1 cellular context compared by ENCODE assay signal in the genomic region with DNA sequence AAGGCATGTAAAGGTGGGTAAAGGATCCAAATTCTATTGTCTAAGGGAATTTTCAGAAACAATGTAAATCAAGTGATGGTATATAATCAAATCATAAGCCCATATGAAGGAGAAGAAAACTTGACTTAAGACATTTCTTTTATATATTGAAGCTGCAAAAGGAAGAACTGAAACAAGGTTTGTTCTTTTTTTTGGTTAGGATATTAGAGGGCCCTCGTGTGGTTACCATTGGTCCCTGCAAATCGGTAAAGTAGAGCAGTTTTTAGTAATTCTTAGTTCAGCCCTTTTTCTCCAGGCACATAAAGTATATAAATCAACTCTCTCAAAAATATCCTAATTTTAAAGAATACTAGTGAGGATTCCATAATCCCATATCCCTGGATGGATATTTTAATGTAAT.
A peak's percentile ranks its signal among the peaks of the same experiment; 100 is the strongest.
TF ChIP-seq lines count a peak whose summit lies in the region.

No MANE protein-coding gene starts in this region.

TF ChIP-seq in GM12878, 131 proteins besides CTCF, POLR2A, EP300 and RAD21 (continued from another document and continues in another):
- TF ChIP-seq, protein P1, sequence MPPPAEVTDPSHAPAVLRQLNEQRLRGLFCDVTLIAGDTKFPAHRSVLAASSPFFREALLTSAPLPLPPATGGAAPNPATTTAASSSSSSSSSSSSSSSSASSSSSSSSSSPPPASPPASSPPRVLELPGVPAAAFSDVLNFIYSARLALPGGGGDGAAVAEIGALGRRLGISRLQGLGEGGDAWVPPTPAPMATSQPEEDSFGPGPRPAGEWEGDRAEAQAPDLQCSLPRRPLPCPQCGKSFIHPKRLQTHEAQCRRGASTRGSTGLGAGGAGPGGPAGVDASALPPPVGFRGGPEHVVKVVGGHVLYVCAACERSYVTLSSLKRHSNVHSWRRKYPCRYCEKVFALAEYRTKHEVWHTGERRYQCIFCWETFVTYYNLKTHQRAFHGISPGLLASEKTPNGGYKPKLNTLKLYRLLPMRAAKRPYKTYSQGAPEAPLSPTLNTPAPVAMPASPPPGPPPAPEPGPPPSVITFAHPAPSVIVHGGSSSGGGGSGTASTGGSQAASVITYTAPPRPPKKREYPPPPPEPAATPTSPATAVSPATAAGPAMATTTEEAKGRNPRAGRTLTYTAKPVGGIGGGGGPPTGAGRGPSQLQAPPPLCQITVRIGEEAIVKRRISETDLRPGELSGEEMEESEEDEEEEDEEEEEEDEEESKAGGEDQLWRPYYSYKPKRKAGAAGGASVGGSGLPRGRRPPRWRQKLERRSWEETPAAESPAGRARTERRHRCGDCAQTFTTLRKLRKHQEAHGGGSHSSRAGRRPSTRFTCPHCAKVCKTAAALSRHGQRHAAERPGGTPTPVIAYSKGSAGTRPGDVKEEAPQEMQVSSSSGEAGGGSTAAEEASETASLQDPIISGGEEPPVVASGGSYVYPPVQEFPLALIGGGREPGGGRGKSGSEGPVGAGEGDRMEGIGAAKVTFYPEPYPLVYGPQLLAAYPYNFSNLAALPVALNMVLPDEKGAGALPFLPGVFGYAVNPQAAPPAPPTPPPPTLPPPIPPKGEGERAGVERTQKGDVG (CRISPR knock-in tag; IDR thresholded peaks at IDR 0.05): no peak
- TF ChIP-seq ZNF207 (IDR thresholded peaks at IDR 0.05; ENCODE audit: borderline replicate concordance) (no peak), ZNF24 (IDR thresholded peaks at IDR 0.05) (peak; percentile 93), ASH2L (IDR thresholded peaks at IDR 0.05; ENCODE audit: borderline replicate concordance, low read depth) (no peak), CHD1 (IDR thresholded peaks at IDR 0.05; ENCODE audit: low read depth, low read length) (no peak), MYC (IDR thresholded peaks at IDR 0.05; ENCODE audit: insufficient read depth, insufficient read length, insufficient replicate concordance, low read length, severe bottlenecking) (no peak), EED (IDR thresholded peaks at IDR 0.05; ENCODE audit: low read depth) (no peak), RFX5 (IDR thresholded peaks at IDR 0.05; ENCODE audit: low read depth, low read length) (no peak), ATF7 (IDR thresholded peaks at IDR 0.05; ENCODE audit: low read depth) (no peak; the same call in 1 of the 2 replicates), CBX5 (IDR thresholded peaks at IDR 0.05; ENCODE audit: low read depth) (peak; percentile 41; the same call in 1 of the 2 replicates), SMARCA5 (IDR thresholded peaks at IDR 0.05) (no peak; the same call in 1 of the 2 replicates), NR2C1 (IDR thresholded peaks at IDR 0.05) (no peak), SMAD5 (IDR thresholded peaks at IDR 0.05; ENCODE audit: low read depth) (no peak), NFXL1 (IDR thresholded peaks at IDR 0.05; ENCODE audit: borderline replicate concordance) (no peak), KDM1A (IDR thresholded peaks at IDR 0.05; ENCODE audit: borderline replicate concordance) (no peak), IKZF1 (conservative IDR thresholded peaks at IDR 0.05) (no peak), STAT3 (IDR thresholded peaks at IDR 0.05; ENCODE audit: low read depth, low read length) (no peak)
- TF ChIP-seq, protein P2, sequence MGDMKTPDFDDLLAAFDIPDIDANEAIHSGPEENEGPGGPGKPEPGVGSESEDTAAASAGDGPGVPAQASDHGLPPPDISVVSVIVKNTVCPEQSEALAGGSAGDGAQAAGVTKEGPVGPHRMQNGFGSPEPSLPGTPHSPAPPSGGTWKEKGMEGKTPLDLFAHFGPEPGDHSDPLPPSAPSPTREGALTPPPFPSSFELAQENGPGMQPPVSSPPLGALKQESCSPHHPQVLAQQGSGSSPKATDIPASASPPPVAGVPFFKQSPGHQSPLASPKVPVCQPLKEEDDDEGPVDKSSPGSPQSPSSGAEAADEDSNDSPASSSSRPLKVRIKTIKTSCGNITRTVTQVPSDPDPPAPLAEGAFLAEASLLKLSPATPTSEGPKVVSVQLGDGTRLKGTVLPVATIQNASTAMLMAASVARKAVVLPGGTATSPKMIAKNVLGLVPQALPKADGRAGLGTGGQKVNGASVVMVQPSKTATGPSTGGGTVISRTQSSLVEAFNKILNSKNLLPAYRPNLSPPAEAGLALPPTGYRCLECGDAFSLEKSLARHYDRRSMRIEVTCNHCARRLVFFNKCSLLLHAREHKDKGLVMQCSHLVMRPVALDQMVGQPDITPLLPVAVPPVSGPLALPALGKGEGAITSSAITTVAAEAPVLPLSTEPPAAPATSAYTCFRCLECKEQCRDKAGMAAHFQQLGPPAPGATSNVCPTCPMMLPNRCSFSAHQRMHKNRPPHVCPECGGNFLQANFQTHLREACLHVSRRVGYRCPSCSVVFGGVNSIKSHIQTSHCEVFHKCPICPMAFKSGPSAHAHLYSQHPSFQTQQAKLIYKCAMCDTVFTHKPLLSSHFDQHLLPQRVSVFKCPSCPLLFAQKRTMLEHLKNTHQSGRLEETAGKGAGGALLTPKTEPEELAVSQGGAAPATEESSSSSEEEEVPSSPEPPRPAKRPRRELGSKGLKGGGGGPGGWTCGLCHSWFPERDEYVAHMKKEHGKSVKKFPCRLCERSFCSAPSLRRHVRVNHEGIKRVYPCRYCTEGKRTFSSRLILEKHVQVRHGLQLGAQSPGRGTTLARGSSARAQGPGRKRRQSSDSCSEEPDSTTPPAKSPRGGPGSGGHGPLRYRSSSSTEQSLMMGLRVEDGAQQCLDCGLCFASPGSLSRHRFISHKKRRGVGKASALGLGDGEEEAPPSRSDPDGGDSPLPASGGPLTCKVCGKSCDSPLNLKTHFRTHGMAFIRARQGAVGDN (IDR thresholded peaks at IDR 0.05): no peak
- TF ChIP-seq, protein P3, sequence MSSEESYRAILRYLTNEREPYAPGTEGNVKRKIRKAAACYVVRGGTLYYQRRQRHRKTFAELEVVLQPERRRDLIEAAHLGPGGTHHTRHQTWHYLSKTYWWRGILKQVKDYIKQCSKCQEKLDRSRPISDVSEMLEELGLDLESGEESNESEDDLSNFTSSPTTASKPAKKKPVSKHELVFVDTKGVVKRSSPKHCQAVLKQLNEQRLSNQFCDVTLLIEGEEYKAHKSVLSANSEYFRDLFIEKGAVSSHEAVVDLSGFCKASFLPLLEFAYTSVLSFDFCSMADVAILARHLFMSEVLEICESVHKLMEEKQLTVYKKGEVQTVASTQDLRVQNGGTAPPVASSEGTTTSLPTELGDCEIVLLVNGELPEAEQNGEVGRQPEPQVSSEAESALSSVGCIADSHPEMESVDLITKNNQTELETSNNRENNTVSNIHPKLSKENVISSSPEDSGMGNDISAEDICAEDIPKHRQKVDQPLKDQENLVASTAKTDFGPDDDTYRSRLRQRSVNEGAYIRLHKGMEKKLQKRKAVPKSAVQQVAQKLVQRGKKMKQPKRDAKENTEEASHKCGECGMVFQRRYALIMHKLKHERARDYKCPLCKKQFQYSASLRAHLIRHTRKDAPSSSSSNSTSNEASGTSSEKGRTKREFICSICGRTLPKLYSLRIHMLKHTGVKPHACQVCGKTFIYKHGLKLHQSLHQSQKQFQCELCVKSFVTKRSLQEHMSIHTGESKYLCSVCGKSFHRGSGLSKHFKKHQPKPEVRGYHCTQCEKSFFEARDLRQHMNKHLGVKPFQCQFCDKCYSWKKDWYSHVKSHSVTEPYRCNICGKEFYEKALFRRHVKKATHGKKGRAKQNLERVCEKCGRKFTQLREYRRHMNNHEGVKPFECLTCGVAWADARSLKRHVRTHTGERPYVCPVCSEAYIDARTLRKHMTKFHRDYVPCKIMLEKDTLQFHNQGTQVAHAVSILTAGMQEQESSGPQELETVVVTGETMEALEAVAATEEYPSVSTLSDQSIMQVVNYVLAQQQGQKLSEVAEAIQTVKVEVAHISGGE (CRISPR knock-in tag; IDR thresholded peaks at IDR 0.05): no peak
- TF ChIP-seq, protein P4, sequence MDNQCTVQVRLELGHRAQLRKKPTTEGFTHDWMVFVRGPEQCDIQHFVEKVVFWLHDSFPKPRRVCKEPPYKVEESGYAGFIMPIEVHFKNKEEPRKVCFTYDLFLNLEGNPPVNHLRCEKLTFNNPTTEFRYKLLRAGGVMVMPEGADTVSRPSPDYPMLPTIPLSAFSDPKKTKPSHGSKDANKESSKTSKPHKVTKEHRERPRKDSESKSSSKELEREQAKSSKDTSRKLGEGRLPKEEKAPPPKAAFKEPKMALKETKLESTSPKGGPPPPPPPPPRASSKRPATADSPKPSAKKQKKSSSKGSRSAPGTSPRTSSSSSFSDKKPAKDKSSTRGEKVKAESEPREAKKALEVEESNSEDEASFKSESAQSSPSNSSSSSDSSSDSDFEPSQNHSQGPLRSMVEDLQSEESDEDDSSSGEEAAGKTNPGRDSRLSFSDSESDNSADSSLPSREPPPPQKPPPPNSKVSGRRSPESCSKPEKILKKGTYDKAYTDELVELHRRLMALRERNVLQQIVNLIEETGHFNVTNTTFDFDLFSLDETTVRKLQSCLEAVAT (IDR thresholded peaks at IDR 0.05): no peak
- TF ChIP-seq, protein P5, sequence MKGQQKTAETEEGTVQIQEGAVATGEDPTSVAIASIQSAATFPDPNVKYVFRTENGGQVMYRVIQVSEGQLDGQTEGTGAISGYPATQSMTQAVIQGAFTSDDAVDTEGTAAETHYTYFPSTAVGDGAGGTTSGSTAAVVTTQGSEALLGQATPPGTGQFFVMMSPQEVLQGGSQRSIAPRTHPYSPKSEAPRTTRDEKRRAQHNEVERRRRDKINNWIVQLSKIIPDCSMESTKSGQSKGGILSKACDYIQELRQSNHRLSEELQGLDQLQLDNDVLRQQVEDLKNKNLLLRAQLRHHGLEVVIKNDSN (IDR thresholded peaks at IDR 0.05; ENCODE audit: borderline replicate concordance, extremely low read length, insufficient read depth, low read depth, low read length): no peak
- TF ChIP-seq, protein P6, sequence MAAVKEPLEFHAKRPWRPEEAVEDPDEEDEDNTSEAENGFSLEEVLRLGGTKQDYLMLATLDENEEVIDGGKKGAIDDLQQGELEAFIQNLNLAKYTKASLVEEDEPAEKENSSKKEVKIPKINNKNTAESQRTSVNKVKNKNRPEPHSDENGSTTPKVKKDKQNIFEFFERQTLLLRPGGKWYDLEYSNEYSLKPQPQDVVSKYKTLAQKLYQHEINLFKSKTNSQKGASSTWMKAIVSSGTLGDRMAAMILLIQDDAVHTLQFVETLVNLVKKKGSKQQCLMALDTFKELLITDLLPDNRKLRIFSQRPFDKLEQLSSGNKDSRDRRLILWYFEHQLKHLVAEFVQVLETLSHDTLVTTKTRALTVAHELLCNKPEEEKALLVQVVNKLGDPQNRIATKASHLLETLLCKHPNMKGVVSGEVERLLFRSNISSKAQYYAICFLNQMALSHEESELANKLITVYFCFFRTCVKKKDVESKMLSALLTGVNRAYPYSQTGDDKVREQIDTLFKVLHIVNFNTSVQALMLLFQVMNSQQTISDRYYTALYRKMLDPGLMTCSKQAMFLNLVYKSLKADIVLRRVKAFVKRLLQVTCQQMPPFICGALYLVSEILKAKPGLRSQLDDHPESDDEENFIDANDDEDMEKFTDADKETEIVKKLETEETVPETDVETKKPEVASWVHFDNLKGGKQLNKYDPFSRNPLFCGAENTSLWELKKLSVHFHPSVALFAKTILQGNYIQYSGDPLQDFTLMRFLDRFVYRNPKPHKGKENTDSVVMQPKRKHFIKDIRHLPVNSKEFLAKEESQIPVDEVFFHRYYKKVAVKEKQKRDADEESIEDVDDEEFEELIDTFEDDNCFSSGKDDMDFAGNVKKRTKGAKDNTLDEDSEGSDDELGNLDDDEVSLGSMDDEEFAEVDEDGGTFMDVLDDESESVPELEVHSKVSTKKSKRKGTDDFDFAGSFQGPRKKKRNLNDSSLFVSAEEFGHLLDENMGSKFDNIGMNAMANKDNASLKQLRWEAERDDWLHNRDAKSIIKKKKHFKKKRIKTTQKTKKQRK (IDR thresholded peaks at IDR 0.05; ENCODE audit: low read depth, low read length): no peak
- TF ChIP-seq, protein P7, sequence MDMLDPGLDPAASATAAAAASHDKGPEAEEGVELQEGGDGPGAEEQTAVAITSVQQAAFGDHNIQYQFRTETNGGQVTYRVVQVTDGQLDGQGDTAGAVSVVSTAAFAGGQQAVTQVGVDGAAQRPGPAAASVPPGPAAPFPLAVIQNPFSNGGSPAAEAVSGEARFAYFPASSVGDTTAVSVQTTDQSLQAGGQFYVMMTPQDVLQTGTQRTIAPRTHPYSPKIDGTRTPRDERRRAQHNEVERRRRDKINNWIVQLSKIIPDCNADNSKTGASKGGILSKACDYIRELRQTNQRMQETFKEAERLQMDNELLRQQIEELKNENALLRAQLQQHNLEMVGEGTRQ (IDR thresholded peaks at IDR 0.05; ENCODE audit: borderline replicate concordance, low read depth, low read length): no peak
- TF ChIP-seq, protein P8, sequence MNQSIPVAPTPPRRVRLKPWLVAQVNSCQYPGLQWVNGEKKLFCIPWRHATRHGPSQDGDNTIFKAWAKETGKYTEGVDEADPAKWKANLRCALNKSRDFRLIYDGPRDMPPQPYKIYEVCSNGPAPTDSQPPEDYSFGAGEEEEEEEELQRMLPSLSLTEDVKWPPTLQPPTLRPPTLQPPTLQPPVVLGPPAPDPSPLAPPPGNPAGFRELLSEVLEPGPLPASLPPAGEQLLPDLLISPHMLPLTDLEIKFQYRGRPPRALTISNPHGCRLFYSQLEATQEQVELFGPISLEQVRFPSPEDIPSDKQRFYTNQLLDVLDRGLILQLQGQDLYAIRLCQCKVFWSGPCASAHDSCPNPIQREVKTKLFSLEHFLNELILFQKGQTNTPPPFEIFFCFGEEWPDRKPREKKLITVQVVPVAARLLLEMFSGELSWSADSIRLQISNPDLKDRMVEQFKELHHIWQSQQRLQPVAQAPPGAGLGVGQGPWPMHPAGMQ (IDR thresholded peaks at IDR 0.05; ENCODE audit: borderline replicate concordance): no peak
- TF ChIP-seq, protein P9, sequence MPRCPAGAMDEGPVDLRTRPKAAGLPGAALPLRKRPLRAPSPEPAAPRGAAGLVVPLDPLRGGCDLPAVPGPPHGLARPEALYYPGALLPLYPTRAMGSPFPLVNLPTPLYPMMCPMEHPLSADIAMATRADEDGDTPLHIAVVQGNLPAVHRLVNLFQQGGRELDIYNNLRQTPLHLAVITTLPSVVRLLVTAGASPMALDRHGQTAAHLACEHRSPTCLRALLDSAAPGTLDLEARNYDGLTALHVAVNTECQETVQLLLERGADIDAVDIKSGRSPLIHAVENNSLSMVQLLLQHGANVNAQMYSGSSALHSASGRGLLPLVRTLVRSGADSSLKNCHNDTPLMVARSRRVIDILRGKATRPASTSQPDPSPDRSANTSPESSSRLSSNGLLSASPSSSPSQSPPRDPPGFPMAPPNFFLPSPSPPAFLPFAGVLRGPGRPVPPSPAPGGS (IDR thresholded peaks at IDR 0.05; ENCODE audit: borderline replicate concordance, insufficient read depth, low read depth, low read length, poor library complexity, severe bottlenecking): no peak
- TF ChIP-seq, protein P10, sequence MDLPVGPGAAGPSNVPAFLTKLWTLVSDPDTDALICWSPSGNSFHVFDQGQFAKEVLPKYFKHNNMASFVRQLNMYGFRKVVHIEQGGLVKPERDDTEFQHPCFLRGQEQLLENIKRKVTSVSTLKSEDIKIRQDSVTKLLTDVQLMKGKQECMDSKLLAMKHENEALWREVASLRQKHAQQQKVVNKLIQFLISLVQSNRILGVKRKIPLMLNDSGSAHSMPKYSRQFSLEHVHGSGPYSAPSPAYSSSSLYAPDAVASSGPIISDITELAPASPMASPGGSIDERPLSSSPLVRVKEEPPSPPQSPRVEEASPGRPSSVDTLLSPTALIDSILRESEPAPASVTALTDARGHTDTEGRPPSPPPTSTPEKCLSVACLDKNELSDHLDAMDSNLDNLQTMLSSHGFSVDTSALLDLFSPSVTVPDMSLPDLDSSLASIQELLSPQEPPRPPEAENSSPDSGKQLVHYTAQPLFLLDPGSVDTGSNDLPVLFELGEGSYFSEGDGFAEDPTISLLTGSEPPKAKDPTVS (IDR thresholded peaks at IDR 0.05; ENCODE audit: low read depth, low read length): no peak
- TF ChIP-seq, protein P11, sequence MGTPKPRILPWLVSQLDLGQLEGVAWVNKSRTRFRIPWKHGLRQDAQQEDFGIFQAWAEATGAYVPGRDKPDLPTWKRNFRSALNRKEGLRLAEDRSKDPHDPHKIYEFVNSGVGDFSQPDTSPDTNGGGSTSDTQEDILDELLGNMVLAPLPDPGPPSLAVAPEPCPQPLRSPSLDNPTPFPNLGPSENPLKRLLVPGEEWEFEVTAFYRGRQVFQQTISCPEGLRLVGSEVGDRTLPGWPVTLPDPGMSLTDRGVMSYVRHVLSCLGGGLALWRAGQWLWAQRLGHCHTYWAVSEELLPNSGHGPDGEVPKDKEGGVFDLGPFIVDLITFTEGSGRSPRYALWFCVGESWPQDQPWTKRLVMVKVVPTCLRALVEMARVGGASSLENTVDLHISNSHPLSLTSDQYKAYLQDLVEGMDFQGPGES (IDR thresholded peaks at IDR 0.05): no peak
